ENCODE assay signal across 2 cellular contexts in genomic region chr1:25615563-25616079, GRCh38.
TF ChIP-seq lines count a peak whose summit lies in the region.

No MANE protein-coding gene starts in this region.

TF ChIP-seq in HCT116, 20 proteins besides CTCF, POLR2A, EP300 and RAD21 (continued from another document):
- TF ChIP-seq, protein P1, sequence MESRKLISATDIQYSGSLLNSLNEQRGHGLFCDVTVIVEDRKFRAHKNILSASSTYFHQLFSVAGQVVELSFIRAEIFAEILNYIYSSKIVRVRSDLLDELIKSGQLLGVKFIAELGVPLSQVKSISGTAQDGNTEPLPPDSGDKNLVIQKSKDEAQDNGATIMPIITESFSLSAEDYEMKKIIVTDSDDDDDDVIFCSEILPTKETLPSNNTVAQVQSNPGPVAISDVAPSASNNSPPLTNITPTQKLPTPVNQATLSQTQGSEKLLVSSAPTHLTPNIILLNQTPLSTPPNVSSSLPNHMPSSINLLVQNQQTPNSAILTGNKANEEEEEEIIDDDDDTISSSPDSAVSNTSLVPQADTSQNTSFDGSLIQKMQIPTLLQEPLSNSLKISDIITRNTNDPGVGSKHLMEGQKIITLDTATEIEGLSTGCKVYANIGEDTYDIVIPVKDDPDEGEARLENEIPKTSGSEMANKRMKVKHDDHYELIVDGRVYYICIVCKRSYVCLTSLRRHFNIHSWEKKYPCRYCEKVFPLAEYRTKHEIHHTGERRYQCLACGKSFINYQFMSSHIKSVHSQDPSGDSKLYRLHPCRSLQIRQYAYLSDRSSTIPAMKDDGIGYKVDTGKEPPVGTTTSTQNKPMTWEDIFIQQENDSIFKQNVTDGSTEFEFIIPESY (IDR thresholded peaks at IDR 0.05; ENCODE audit: extremely low read depth, insufficient replicate concordance, low read length) = no peak
- TF ChIP-seq ELF1 (IDR thresholded peaks at IDR 0.05; ENCODE audit: borderline replicate concordance, low read depth) (no peak), YY1 (IDR thresholded peaks at IDR 0.05; ENCODE audit: extremely low read depth, insufficient replicate concordance, low read depth, low read length) (no peak), POLR2AphosphoS5 (IDR thresholded peaks at IDR 0.05; ENCODE audit: low read depth, low read length) (no peak), TCF7L2 (IDR thresholded peaks at IDR 0.05; ENCODE audit: borderline replicate concordance, extremely low read depth, insufficient read depth, insufficient read length) (no peak), REST (IDR thresholded peaks at IDR 0.05; ENCODE audit: low read depth) (no peak), FOSL1 (IDR thresholded peaks at IDR 0.05; ENCODE audit: low read depth) (no peak), EZH2phosphoT487 (IDR thresholded peaks at IDR 0.05; ENCODE audit: borderline replicate concordance) (no peak), JUND (IDR thresholded peaks at IDR 0.05) (no peak)
- TF ChIP-seq, protein P2, sequence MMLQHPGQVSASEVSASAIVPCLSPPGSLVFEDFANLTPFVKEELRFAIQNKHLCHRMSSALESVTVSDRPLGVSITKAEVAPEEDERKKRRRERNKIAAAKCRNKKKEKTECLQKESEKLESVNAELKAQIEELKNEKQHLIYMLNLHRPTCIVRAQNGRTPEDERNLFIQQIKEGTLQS (IDR thresholded peaks at IDR 0.05) = no peak

TF ChIP-seq in HepG2, 621 proteins besides CTCF, POLR2A, EP300 and RAD21 (continued from another document):
- TF ChIP-seq, protein P3, sequence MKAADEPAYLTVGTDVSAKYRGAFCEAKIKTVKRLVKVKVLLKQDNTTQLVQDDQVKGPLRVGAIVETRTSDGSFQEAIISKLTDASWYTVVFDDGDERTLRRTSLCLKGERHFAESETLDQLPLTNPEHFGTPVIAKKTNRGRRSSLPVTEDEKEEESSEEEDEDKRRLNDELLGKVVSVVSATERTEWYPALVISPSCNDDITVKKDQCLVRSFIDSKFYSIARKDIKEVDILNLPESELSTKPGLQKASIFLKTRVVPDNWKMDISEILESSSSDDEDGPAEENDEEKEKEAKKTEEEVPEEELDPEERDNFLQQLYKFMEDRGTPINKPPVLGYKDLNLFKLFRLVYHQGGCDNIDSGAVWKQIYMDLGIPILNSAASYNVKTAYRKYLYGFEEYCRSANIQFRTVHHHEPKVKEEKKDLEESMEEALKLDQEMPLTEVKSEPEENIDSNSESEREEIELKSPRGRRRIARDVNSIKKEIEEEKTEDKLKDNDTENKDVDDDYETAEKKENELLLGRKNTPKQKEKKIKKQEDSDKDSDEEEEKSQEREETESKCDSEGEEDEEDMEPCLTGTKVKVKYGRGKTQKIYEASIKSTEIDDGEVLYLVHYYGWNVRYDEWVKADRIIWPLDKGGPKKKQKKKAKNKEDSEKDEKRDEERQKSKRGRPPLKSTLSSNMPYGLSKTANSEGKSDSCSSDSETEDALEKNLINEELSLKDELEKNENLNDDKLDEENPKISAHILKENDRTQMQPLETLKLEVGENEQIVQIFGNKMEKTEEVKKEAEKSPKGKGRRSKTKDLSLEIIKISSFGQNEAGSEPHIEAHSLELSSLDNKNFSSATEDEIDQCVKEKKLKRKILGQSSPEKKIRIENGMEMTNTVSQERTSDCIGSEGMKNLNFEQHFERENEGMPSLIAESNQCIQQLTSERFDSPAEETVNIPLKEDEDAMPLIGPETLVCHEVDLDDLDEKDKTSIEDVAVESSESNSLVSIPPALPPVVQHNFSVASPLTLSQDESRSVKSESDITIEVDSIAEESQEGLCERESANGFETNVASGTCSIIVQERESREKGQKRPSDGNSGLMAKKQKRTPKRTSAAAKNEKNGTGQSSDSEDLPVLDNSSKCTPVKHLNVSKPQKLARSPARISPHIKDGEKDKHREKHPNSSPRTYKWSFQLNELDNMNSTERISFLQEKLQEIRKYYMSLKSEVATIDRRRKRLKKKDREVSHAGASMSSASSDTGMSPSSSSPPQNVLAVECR (CRISPR knock-in tag; IDR thresholded peaks at IDR 0.05; ENCODE audit: borderline replicate concordance) = 0 out of 2 replicates have a peak, but pooled peaks have one; percentile 5
